In the genomic region with DNA sequence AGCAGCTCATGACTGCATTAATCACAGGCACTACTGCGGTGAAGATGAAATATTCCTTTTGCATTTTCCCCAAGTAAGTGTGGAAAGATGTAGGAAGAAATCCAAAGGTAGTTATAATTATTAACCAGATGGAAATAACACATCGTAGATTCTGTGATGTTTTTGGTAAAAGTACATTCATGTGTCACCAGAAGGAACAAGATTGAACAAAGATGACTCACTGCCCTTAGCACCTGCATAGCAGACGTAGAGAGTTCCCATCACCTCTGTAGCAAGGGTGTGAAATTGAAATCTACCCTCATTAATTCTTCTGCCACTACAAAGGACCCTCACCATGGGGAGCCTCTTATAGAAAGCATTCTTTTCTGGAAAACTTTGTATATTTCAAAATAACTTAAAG, we compare ENCODE assay signal across 13 cellular contexts. TPM values are rescaled to one million over a fixed set of nuclear protein-coding genes. Genes with fewer than 3 reads are reported as not detected.
A peak's percentile ranks its signal among the peaks of the same experiment; 100 is the strongest.
DNase-seq lines count a peak whose midpoint lies in the region; ATAC-seq and TF ChIP-seq lines count a peak whose summit lies in the region.
"Had no signal": no experiment of that assay in that cellular context is flagged by ENCODE, and none has a peak within 500 bp of the region (broad histone marks: within the 10 kb centered on the region; RNA-seq: fewer than 3 reads in every experiment).

No MANE protein-coding gene starts in this region.

- no peak for TF ChIP-seq CTCF in body of pancreas (IDR thresholded peaks at IDR 0.05)
- no peak for TF ChIP-seq CTCF in tibial nerve (IDR thresholded peaks at IDR 0.05)

- CTCF ChIA-PET in activated CD4-positive, alpha-beta T cell treated with anti-CD3 and anti-CD28 coated beads, Interleukin-2, amount 10 ng/mL, durations not matched to agents 7 days and 5 days (lab: Charles Lee), result no interaction called here

- DNase-seq in activated CD4-positive, alpha-beta T cell treated with anti-CD3 and anti-CD28 coated beads, Interleukin-2, amount 10 ng/mL, durations not matched to agents 24 days and 14 days, result peak; percentile 18
- DNase-seq in activated CD4-positive, alpha-beta T cell treated with anti-CD3 and anti-CD28 coated beads, Interleukin-2, amount 10 ng/mL, durations not matched to agents 7 days and 5 days, result no peak
- DNase-seq in body of pancreas, result peak in 2 of 4 donors; percentile 41 to 48
- no peak for DNase-seq in tibial nerve (ENCODE audit: low spot score in 2 of 2)
- no peak for DNase-seq in OCI-M2 (lab: John Stamatoyannopoulos, UW; ENCODE audit: unreplicated experiment)
- DNase-seq: erythroblast; MM.1S; occipital lobe; SHP77 treated with DMSO at 0.1 percent for 48 hours; stimulated activated CD4-positive, alpha-beta T cell treated with anti-CD3 and anti-CD28 coated beads, Interleukin-4, amount 100 ng/mL, for 24 hours had no signal

- peaks cover 35% of the 10 kb centered on the region for H3K4me1 Mint-ChIP-seq in activated CD4-positive, alpha-beta T cell treated with anti-CD3 and anti-CD28 coated beads, Interleukin-2, amount 10 ng/mL, durations not matched to agents 24 days and 14 days
- peaks cover 43% of the 10 kb centered on the region for H3K4me1 Mint-ChIP-seq in activated CD4-positive, alpha-beta T cell treated with anti-CD3 and anti-CD28 coated beads, Interleukin-2, amount 10 ng/mL, durations not matched to agents 7 days and 5 days

- H3K27ac ChIP-seq in body of pancreas, result peak overlapping the region; percentile 69 to 82 (median 80)
- peak overlapping the region; percentile 39 for H3K27ac ChIP-seq in layer of hippocampus (ENCODE audit: low read depth, low read length)
- H3K27ac ChIP-seq in tibial nerve, result peak overlapping the region in 3 of 4 donors; percentile 58 to 87 (median 84)

- no peak for TF ChIP-seq POLR2A in body of pancreas (IDR thresholded peaks at IDR 0.05)
- no peak for TF ChIP-seq POLR2A in tibial nerve (IDR thresholded peaks at IDR 0.05)

- H3K27ac Mint-ChIP-seq in activated CD4-positive, alpha-beta T cell treated with anti-CD3 and anti-CD28 coated beads, Interleukin-2, amount 10 ng/mL, durations not matched to agents 24 days and 14 days, result no peak overlapping the region
- H3K27ac Mint-ChIP-seq in activated CD4-positive, alpha-beta T cell treated with anti-CD3 and anti-CD28 coated beads, Interleukin-2, amount 10 ng/mL, durations not matched to agents 7 days and 5 days, result no peak overlapping the region

- H3K27me3 ChIP-seq in body of pancreas, result no peaks in the 10 kb centered on the region
- H3K27me3 ChIP-seq in layer of hippocampus (ENCODE audit: control insufficient read depth, insufficient read depth, low read length), result no peaks in the 10 kb centered on the region
- H3K27me3 ChIP-seq in tibial nerve, result no peaks in the 10 kb centered on the region

- POLR2A ChIA-PET in activated CD4-positive, alpha-beta T cell treated with anti-CD3 and anti-CD28 coated beads, Interleukin-2, amount 10 ng/mL, durations not matched to agents 7 days and 5 days (lab: Charles Lee), result no interaction called here

- TF ChIP-seq EP300 in tibial nerve (IDR thresholded peaks at IDR 0.05), result no peak

- no peaks in the 10 kb centered on the region for H3K9me3 Mint-ChIP-seq in activated CD4-positive, alpha-beta T cell treated with anti-CD3 and anti-CD28 coated beads, Interleukin-2, amount 10 ng/mL, durations not matched to agents 24 days and 14 days
- no peaks in the 10 kb centered on the region for H3K9me3 Mint-ChIP-seq in activated CD4-positive, alpha-beta T cell treated with anti-CD3 and anti-CD28 coated beads, Interleukin-2, amount 10 ng/mL, durations not matched to agents 7 days and 5 days

- ATAC-seq in body of pancreas (peak; percentile 83), GM18502 (IDR thresholded peaks at IDR 0.05; ENCODE audit: poor library complexity, unreplicated experiment) (no peak), HG03196 (IDR thresholded peaks at IDR 0.05; ENCODE audit: unreplicated experiment) (no peak)

- H3K4me1 ChIP-seq in body of pancreas (peaks cover 67% of the 10 kb centered on the region), tibial nerve (peaks cover 0 to 91% (median 46%) of the 10 kb centered on the region in 4 donors)

- H3K36me3 ChIP-seq in body of pancreas (replicated peaks in 1 of 2; ENCODE audit: insufficient read depth in 1 of 2, low read depth in 2 of 2) (no peaks in the 10 kb centered on the region), tibial nerve (no peaks in the 10 kb centered on the region)

- no peak overlapping the region for H3K4me3 Mint-ChIP-seq in activated CD4-positive, alpha-beta T cell treated with anti-CD3 and anti-CD28 coated beads, Interleukin-2, amount 10 ng/mL, durations not matched to agents 24 days and 14 days
- H3K4me3 Mint-ChIP-seq in activated CD4-positive, alpha-beta T cell treated with anti-CD3 and anti-CD28 coated beads, Interleukin-2, amount 10 ng/mL, durations not matched to agents 7 days and 5 days, result no peak overlapping the region

- H3K9me3 ChIP-seq in body of pancreas (no peaks in the 10 kb centered on the region), tibial nerve (no peaks in the 10 kb centered on the region)

- no peaks in the 10 kb centered on the region for H3K27me3 Mint-ChIP-seq in activated CD4-positive, alpha-beta T cell treated with anti-CD3 and anti-CD28 coated beads, Interleukin-2, amount 10 ng/mL, durations not matched to agents 24 days and 14 days
- H3K27me3 Mint-ChIP-seq in activated CD4-positive, alpha-beta T cell treated with anti-CD3 and anti-CD28 coated beads, Interleukin-2, amount 10 ng/mL, durations not matched to agents 7 days and 5 days, result no peaks in the 10 kb centered on the region

- intact Hi-C loops in activated CD4-positive, alpha-beta T cell treated with anti-CD3 and anti-CD28 coated beads, Interleukin-2, amount 10 ng/mL, durations not matched to agents 24 days and 14 days (cut with micrococcal nuclease), result no loop called here
- intact Hi-C loops in body of pancreas (cut with DNase I), result no loop called here

- H3K36me3 Mint-ChIP-seq in activated CD4-positive, alpha-beta T cell treated with anti-CD3 and anti-CD28 coated beads, Interleukin-2, amount 10 ng/mL, durations not matched to agents 24 days and 14 days (ENCODE audit: low read depth), result peaks cover 1% of the 10 kb centered on the region
- H3K36me3 Mint-ChIP-seq in activated CD4-positive, alpha-beta T cell treated with anti-CD3 and anti-CD28 coated beads, Interleukin-2, amount 10 ng/mL, durations not matched to agents 7 days and 5 days (ENCODE audit: low read depth), result peaks cover 1% of the 10 kb centered on the region

- H3K4me3 ChIP-seq in body of pancreas (no peak overlapping the region), tibial nerve (no peak overlapping the region)

- WGBS in body of pancreas, 2 donors, result 18 to 27% methylated on average over 3 of the region's 3 CpGs
- 86% methylated on average over 3 of the region's 3 CpGs for WGBS in tibial nerve, 2 donors

RNA-seq across cellular contexts. Expression of gene SMURF1, which starts 37.0 kb away (rescaled TPM):
- total RNA-seq in activated CD4-positive, alpha-beta T cell treated with anti-CD3 and anti-CD28 coated beads, Interleukin-2, amount 10 ng/mL, durations not matched to agents 24 days and 14 days, result 12.5 and 13.1 TPM in 2 replicates
- total RNA-seq in activated CD4-positive, alpha-beta T cell treated with anti-CD3 and anti-CD28 coated beads, Interleukin-2, amount 10 ng/mL, durations not matched to agents 7 days and 5 days, result 10 to 100 TPM; 12.6 to 14.2 TPM
- total RNA-seq in body of pancreas, result 10 to 100 TPM; 16.9 to 31.3 TPM
- 10 to 100 TPM; 28.2 to 35.4 (median 31.1) TPM for total RNA-seq in tibial nerve
